8 cellular contexts compared by ENCODE assay signal in the genomic region with DNA sequence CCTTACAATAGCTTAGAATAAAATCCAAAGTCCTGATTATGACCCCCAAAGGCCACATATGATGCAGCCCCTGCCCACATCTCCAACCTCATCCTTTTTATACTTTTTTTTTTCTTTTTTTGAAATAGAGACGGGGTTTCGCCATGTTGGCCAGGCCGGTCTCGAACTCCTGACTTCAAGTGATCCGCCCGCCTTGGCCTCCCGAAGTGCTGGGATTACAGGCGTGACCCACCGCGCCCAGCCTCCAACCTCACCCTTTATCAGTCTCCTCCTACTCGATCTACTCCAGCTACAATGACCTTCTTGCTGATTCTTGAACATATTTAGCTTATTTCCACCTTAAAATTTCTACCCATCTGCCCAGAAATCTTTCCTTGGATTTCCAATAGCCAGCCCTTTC. TPM values are rescaled to one million over a fixed set of nuclear protein-coding genes. Genes with fewer than 3 reads are reported as not detected.
DNase-seq lines count a peak whose midpoint lies in the region; ATAC-seq and TF ChIP-seq lines count a peak whose summit lies in the region.

No MANE protein-coding gene starts in this region.

- H3K36me3 Mint-ChIP-seq in memory B cell, result peaks cover 17% of the 10 kb centered on the region

- peak overlapping the region; percentile 62 to 99 (median 88) for H3K4me3 ChIP-seq in heart right ventricle
- H3K4me3 ChIP-seq in astrocyte of the spinal cord (ENCODE audit: low read depth, low read length), result peak overlapping the region; percentile 92
- H3K4me3 ChIP-seq in vagina, result peak overlapping the region; percentile 86 to 93

- peak overlapping the region; percentile 91 for H3K4me3 Mint-ChIP-seq in memory B cell

- H3K27ac ChIP-seq in heart right ventricle (peak overlapping the region in 9 of 10 donors; percentile 85 to 99 (median 96)), vagina (peak overlapping the region; percentile 83)

- peak overlapping the region; percentile 99 for H3K27ac Mint-ChIP-seq in memory B cell

- H3K4me1 ChIP-seq in heart right ventricle (peaks cover 6 to 49% (median 40%) of the 10 kb centered on the region in 9 donors), vagina (peaks cover 46% of the 10 kb centered on the region)

- TF ChIP-seq CTCF in heart right ventricle (IDR thresholded peaks at IDR 0.05) (no peak), astrocyte of the spinal cord (IDR thresholded peaks at IDR 0.05; ENCODE audit: low read depth, low read length) (no peak), vagina (IDR thresholded peaks at IDR 0.05) (no peak)

- H3K27me3 ChIP-seq in heart right ventricle (no peaks in the 10 kb centered on the region), vagina (no peaks in the 10 kb centered on the region)

- ATAC-seq in heart right ventricle (no peak), left ventricle myocardium superior (no peak), memory B cell (ENCODE audit: low read depth) (no peak), HG03095 (IDR thresholded peaks at IDR 0.05; ENCODE audit: unreplicated experiment) (no peak), GM18909 (IDR thresholded peaks at IDR 0.05; ENCODE audit: poor library complexity, unreplicated experiment) (no peak)

- no peaks in the 10 kb centered on the region for H3K9me3 Mint-ChIP-seq in memory B cell

- TF ChIP-seq POLR2A in vagina (IDR thresholded peaks at IDR 0.05), result no peak

- intact Hi-C loops in heart right ventricle (cut with DNase I), result loop anchor here in 2 of 10 donors (5.0 kb wide), 1 partner anchor 171 kb away; the partner anchor contains the start of genes ERP29 (in 2 of the 2) and TMEM116 (in 2 of the 2)
- intact Hi-C loops in left ventricle myocardium superior (cut with micrococcal nuclease), result no loop called here
- intact Hi-C loops in vagina (cut with DNase I), result loop anchor here (10.0 kb wide), 1 partner anchor 956 kb away; no protein-coding TSS in a partner anchor

- H3K9me3 ChIP-seq in heart right ventricle (no peaks in the 10 kb centered on the region), vagina (no peaks in the 10 kb centered on the region)

- peaks cover 0 to 34% (median 9%) of the 10 kb centered on the region in 9 donors for H3K36me3 ChIP-seq in heart right ventricle
- peaks cover 0 to 11% of the 10 kb centered on the region in 2 donors for H3K36me3 ChIP-seq in vagina

- H3K27me3 Mint-ChIP-seq in memory B cell, result no peaks in the 10 kb centered on the region

- in situ Hi-C loops in astrocyte of the spinal cord (cut with HindIII; ENCODE audit: low sequenced_read_pairs), result no loop called here

- peaks cover 29% of the 10 kb centered on the region for H3K4me1 Mint-ChIP-seq in memory B cell

- 25 to 28% methylated on average over 11 of the region's 11 CpGs for WGBS in heart right ventricle, 2 donors

- no peak for DNase-seq in heart right ventricle
- no peak for DNase-seq in left ventricle myocardium superior
- no peak for DNase-seq in astrocyte of the spinal cord (ENCODE audit: low read depth, low spot score)
- no peak for DNase-seq in memory B cell (ENCODE audit: low spot score in 2 of 2)
- no peak for DNase-seq in vagina (ENCODE audit: extremely low spot score in 2 of 2)
- no peak for DNase-seq in NCI-H2081 treated with DMSO at 0.1 percent for 48 hours (lab: John Stamatoyannopoulos, UW)

RNA-seq across cellular contexts. Expression of gene MAPKAPK5, which starts 1.2 kb away (rescaled TPM):
- total RNA-seq in heart right ventricle (10 to 100 TPM; 22.1 to 28.6 (median 23.6) TPM), left ventricle myocardium superior (24.8 TPM), vagina (35.1 TPM)
- polyA plus RNA-seq in heart right ventricle, result 10 to 100 TPM in 1 of 2 donors, 1 to 10 TPM in 1; 9.1 to 22.6 TPM
